ENCODE assay signal across 17 cellular contexts in genomic region chr10:74969093-74969492, GRCh38.
A peak's percentile ranks its signal among the peaks of the same experiment; 100 is the strongest.
DNase-seq lines count a peak whose midpoint lies in the region; ATAC-seq and TF ChIP-seq lines count a peak whose summit lies in the region.
"Had no signal": no experiment of that assay in that cellular context is flagged by ENCODE, and none has a peak within 500 bp of the region (broad histone marks: within the 10 kb centered on the region; RNA-seq: fewer than 3 reads in every experiment).

No MANE protein-coding gene starts in this region.

- no peaks in the 10 kb centered on the region for H3K9me3 Mint-ChIP-seq in activated T-cell treated with anti-CD3 and anti-CD28 coated beads, Interleukin-2, amount 50 U/mL, for 24 hours
- peaks cover 2% of the 10 kb centered on the region for H3K9me3 Mint-ChIP-seq in activated naive CD8-positive, alpha-beta T cell treated with anti-CD3 and anti-CD28 coated beads, Interleukin-2, amount 10 ng/mL, durations not matched to agents 7 days and 5 days
- H3K9me3 Mint-ChIP-seq in osteocyte (ENCODE audit: unreplicated experiment): no peaks in the 10 kb centered on the region
- H3K9me3 Mint-ChIP-seq: IgD-negative memory B cell had no signal

- H3F3A ChIP-seq in MM.1S (ENCODE audit: insufficient read depth, low read length): 0 out of 2 replicates have a peak, but pooled peaks cover 7% of the 10 kb centered on the region

- H3K36me3 Mint-ChIP-seq in activated T-cell treated with anti-CD3 and anti-CD28 coated beads, Interleukin-2, amount 50 U/mL, for 24 hours (ENCODE audit: low read depth): peaks cover 27% of the 10 kb centered on the region
- H3K36me3 Mint-ChIP-seq in activated naive CD8-positive, alpha-beta T cell treated with anti-CD3 and anti-CD28 coated beads, Interleukin-2, amount 10 ng/mL, durations not matched to agents 7 days and 5 days: peaks cover 22% of the 10 kb centered on the region
- H3K36me3 Mint-ChIP-seq in osteocyte (ENCODE audit: unreplicated experiment): peaks cover 5% of the 10 kb centered on the region

- H3K9me2 ChIP-seq in MM.1S (replicated peaks; ENCODE audit: insufficient read depth, low read length): no peaks in the 10 kb centered on the region

- H3K79me2 ChIP-seq in MM.1S (ENCODE audit: low read length): peaks cover 30% of the 10 kb centered on the region

- no peak overlapping the region for H3K9ac ChIP-seq in MM.1S (ENCODE audit: low read length)
- H3K9ac ChIP-seq: BLaER1 had no signal

- H3K27ac ChIP-seq in MM.1S (ENCODE audit: low read length): peak overlapping the region; percentile 24; the same call in 1 of the 2 replicates
- H3K27ac ChIP-seq: BLaER1 had no signal

- TF ChIP-seq CTCF in MM.1S (IDR thresholded peaks at IDR 0.05; ENCODE audit: low read length): no peak
- no peak for TF ChIP-seq CTCF in osteocyte (IDR thresholded peaks at IDR 0.05)

- peak overlapping the region; percentile 93 for H3K27ac Mint-ChIP-seq in activated T-cell treated with anti-CD3 and anti-CD28 coated beads, Interleukin-2, amount 50 U/mL, for 24 hours
- H3K27ac Mint-ChIP-seq in activated naive CD8-positive, alpha-beta T cell treated with anti-CD3 and anti-CD28 coated beads, Interleukin-2, amount 10 ng/mL, durations not matched to agents 7 days and 5 days: peak overlapping the region; percentile 82
- peak overlapping the region; percentile 6 for H3K27ac Mint-ChIP-seq in osteocyte (ENCODE audit: unreplicated experiment)
- H3K27ac Mint-ChIP-seq: IgD-negative memory B cell had no signal

- H3K4me1 ChIP-seq in MM.1S (ENCODE audit: low read length): peaks cover 31% of the 10 kb centered on the region

- no peaks in the 10 kb centered on the region for H3K27me3 Mint-ChIP-seq in activated T-cell treated with anti-CD3 and anti-CD28 coated beads, Interleukin-2, amount 50 U/mL, for 24 hours
- no peaks in the 10 kb centered on the region for H3K27me3 Mint-ChIP-seq in activated naive CD8-positive, alpha-beta T cell treated with anti-CD3 and anti-CD28 coated beads, Interleukin-2, amount 10 ng/mL, durations not matched to agents 7 days and 5 days
- H3K27me3 Mint-ChIP-seq in osteocyte (ENCODE audit: unreplicated experiment): no peaks in the 10 kb centered on the region
- H3K27me3 Mint-ChIP-seq: IgD-negative memory B cell had no signal

- no peak for DNase-seq in activated T-cell treated with anti-CD3 and anti-CD28 coated beads, Interleukin-2, amount 50 U/mL, for 24 hours
- no peak for DNase-seq in activated T-cell treated with anti-CD3 and anti-CD28 coated beads for 4 hours
- no peak for DNase-seq in MM.1S
- no peak for DNase-seq in activated naive CD8-positive, alpha-beta T cell treated with anti-CD3 and anti-CD28 coated beads, Interleukin-2, amount 10 ng/mL, durations not matched to agents 7 days and 5 days
- DNase-seq in osteocyte (ENCODE audit: extremely low spot score, unreplicated experiment): no peak
- DNase-seq in COR-L47 (lab: John Stamatoyannopoulos, UW): no peak
- no peak for DNase-seq in NCI-H345 treated with DMSO at 0.1 percent for 48 hours (lab: John Stamatoyannopoulos, UW; ENCODE audit: unreplicated experiment)
- DNase-seq: activated CD4-positive, alpha-beta T cell treated with anti-CD3 and anti-CD28 coated beads, Interleukin-2, amount 50 U/mL, for 4 hours; erythroblast; mesenchymal stem cell; NCI-H2107; SIG-M5; stimulated activated CD4-positive, alpha-beta T cell treated with anti-CD3 and anti-CD28 coated beads, Interleukin-4, amount 100 ng/mL, for 1 hour had no signal

- H3K4me2 ChIP-seq in MM.1S (ENCODE audit: low read depth, low read length): peak overlapping the region; percentile 46
- H3K4me2 ChIP-seq: BLaER1, smooth muscle cell had no signal

- H3K27me3 ChIP-seq in MM.1S (replicated peaks; ENCODE audit: insufficient read depth, low read length): no peaks in the 10 kb centered on the region
- H3K27me3 ChIP-seq: BLaER1 had no signal

- ATAC-seq in activated naive CD8-positive, alpha-beta T cell treated with anti-CD3 and anti-CD28 coated beads, Interleukin-2, amount 10 ng/mL, durations not matched to agents 7 days and 5 days (ENCODE audit: low read depth): no peak
- ATAC-seq in HG02870 (IDR thresholded peaks at IDR 0.05; ENCODE audit: unreplicated experiment): no peak

- H3K4me1 Mint-ChIP-seq in activated T-cell treated with anti-CD3 and anti-CD28 coated beads, Interleukin-2, amount 50 U/mL, for 24 hours (ENCODE audit: low read depth): peaks cover 37% of the 10 kb centered on the region
- H3K4me1 Mint-ChIP-seq in activated naive CD8-positive, alpha-beta T cell treated with anti-CD3 and anti-CD28 coated beads, Interleukin-2, amount 10 ng/mL, durations not matched to agents 7 days and 5 days: peaks cover 17% of the 10 kb centered on the region
- peaks cover 25% of the 10 kb centered on the region for H3K4me1 Mint-ChIP-seq in osteocyte (ENCODE audit: unreplicated experiment)

- H2AFZ ChIP-seq in MM.1S (ENCODE audit: low read length): no peak overlapping the region

- H4K20me1 ChIP-seq in MM.1S (ENCODE audit: insufficient read depth, low read length): no peaks in the 10 kb centered on the region

- no peak overlapping the region for H3K4me3 ChIP-seq in MM.1S (ENCODE audit: low read length)
- H3K4me3 ChIP-seq: BLaER1, smooth muscle cell had no signal

- H3K36me3 ChIP-seq in MM.1S (replicated peaks; ENCODE audit: insufficient read depth, low read length): no peaks in the 10 kb centered on the region

- no peak overlapping the region for H3K4me3 Mint-ChIP-seq in activated T-cell treated with anti-CD3 and anti-CD28 coated beads, Interleukin-2, amount 50 U/mL, for 24 hours
- H3K4me3 Mint-ChIP-seq in activated naive CD8-positive, alpha-beta T cell treated with anti-CD3 and anti-CD28 coated beads, Interleukin-2, amount 10 ng/mL, durations not matched to agents 7 days and 5 days: peak overlapping the region; percentile 72
- no peak overlapping the region for H3K4me3 Mint-ChIP-seq in osteocyte (ENCODE audit: unreplicated experiment)
- H3K4me3 Mint-ChIP-seq: IgD-negative memory B cell had no signal

- POLR2A ChIA-PET in activated naive CD8-positive, alpha-beta T cell treated with anti-CD3 and anti-CD28 coated beads, Interleukin-2, amount 10 ng/mL, durations not matched to agents 7 days and 5 days (lab: Charles Lee): no interaction called here

- no peaks in the 10 kb centered on the region for H3K9me3 ChIP-seq in MM.1S (replicated peaks; ENCODE audit: insufficient read depth, low read length)

Comparison
In these comparisons a context has a peak if more than half of its experiments do, and no peak if none do; other contexts are left out.
1. H3K27ac Mint-ChIP-seq: peak in every context shown above with its lines; median percentile 93 in activated T-cell treated with anti-CD3 and anti-CD28 coated beads, Interleukin-2, amount 50 U/mL, for 24 hours; 82 in activated naive CD8-positive, alpha-beta T cell treated with anti-CD3 and anti-CD28 coated beads, Interleukin-2, amount 10 ng/mL, durations not matched to agents 7 days and 5 days; 6 in osteocyte.